In genomic region chr20:43398676-43399324, GRCh38 we compare ENCODE assay signal across 8 cellular contexts.
"Had no signal": no experiment of that assay in that cellular context is flagged by ENCODE, and none has a peak within 500 bp of the region (broad histone marks: within the 10 kb centered on the region; RNA-seq: fewer than 3 reads in every experiment).

No MANE protein-coding gene starts in this region.

- H3K9ac ChIP-seq: GM23248 had no signal

- H3K4me3 ChIP-seq: GM23248, HAP-1 had no signal

- ATAC-seq: HCT116, HepG2 had no signal

- H3K4me3 Mint-ChIP-seq: HFFc6, IgD-negative memory B cell had no signal

- H3K9me3 ChIP-seq: HAP-1 had no signal

- H3K4me1 Mint-ChIP-seq: IgD-negative memory B cell had no signal

- DNase-seq: GM23248, GOT3, H7, HFFc6 had no signal

- H3K4me1 ChIP-seq: HAP-1 had no signal

- H3K9me3 Mint-ChIP-seq: HFFc6 had no signal

- H3K36me3 Mint-ChIP-seq: IgD-negative memory B cell had no signal

- H3K27ac Mint-ChIP-seq: HFFc6, IgD-negative memory B cell had no signal

- H3K36me3 ChIP-seq: HAP-1 had no signal
